In the genomic region with DNA sequence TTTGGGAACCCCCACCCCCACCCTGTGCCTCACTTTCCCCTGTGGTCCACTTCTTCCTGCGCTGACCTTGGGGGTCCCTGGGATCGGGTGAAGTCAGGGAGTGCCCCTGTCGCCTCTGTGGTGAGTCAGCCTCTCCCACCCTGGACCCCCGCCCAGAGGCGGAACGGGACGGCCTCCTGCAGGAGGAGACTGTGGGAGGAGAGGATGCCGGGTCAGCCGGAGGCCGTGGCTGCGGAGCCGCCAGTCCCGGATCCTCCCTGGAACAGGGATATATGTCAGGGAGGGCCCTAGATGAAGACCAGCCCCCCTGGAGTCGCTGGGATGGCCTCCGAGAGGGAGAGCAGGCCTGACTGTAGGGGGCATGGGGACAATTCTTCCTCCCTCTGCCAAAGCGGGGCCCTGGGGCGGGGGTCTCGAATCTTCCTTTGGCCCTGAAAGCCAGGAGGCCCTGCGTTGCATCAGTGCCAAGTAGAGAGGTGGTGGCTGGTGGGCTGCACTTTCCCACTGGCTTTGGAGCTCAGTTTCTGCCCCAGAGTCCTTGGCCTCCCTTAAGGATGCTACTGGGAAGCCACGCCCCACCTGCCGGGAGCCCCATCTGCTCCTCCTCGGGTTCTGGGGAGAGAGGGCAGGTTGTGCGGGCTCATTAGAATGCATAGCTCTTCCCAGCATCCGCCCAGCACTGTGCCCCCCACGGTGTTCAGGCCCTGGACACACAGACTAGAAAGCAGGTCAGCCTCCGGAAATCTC, we compare ENCODE assay signal across 8 cellular contexts. TPM values are rescaled to one million over a fixed set of nuclear protein-coding genes. Genes with fewer than 3 reads are reported as not detected.
A peak's percentile ranks its signal among the peaks of the same experiment; 100 is the strongest.
DNase-seq lines count a peak whose midpoint lies in the region; TF ChIP-seq lines count a peak whose summit lies in the region.

No MANE protein-coding gene starts in this region.

- no peak for TF ChIP-seq CTCF in neural crest cell (conservative IDR thresholded peaks at IDR 0.05)

- no peaks in the 10 kb centered on the region for H3K36me3 Mint-ChIP-seq in neural crest cell (ENCODE audit: low read depth)

- DNase-seq in Daoy (ENCODE audit: low read depth) (peak; percentile 76), fibroblast of gingiva (ENCODE audit: low read depth) (peak; percentile 65), neural crest cell (ENCODE audit: low read depth, low spot score) (peak; percentile 31), Kasumi-1 (lab: John Stamatoyannopoulos, UW) (no peak), NCI-H2107 (lab: John Stamatoyannopoulos, UW) (no peak)
- DNase-seq in stimulated activated CD4-positive, alpha-beta T cell treated with anti-CD3 and anti-CD28 coated beads, Interleukin-4, amount 100 ng/mL, for 1 hour, result no peak
- DNase-seq in activated CD4-positive, alpha-beta T cell treated with anti-CD3 and anti-CD28 coated beads, Interleukin-2, amount 50 U/mL, for 1 hour, result no peak

- peak overlapping the region; percentile 98 for H3K27ac Mint-ChIP-seq in neural crest cell (ENCODE audit: unreplicated experiment)

- H3K9me3 Mint-ChIP-seq in neural crest cell, result no peaks in the 10 kb centered on the region

- H3K27me3 Mint-ChIP-seq in neural crest cell (ENCODE audit: low read depth), result no peaks in the 10 kb centered on the region

- peaks cover 45% of the 10 kb centered on the region for H3K4me1 Mint-ChIP-seq in neural crest cell

- peak overlapping the region; percentile 90 for H3K4me3 Mint-ChIP-seq in neural crest cell

TF ChIP-seq in PFSK-1, 5 proteins besides CTCF, POLR2A, EP300 and RAD21:
- no peak for TF ChIP-seq TAF1 (IDR thresholded peaks at IDR 0.05; ENCODE audit: borderline replicate concordance, insufficient read depth, low read length)
- peak; percentile 56 for TF ChIP-seq POLR2AphosphoS5 (IDR thresholded peaks at IDR 0.05; ENCODE audit: low read depth, low read length)
- TF ChIP-seq FOXP2 (optimal IDR thresholded peaks at IDR 0.05; ENCODE audit: borderline replicate concordance, extremely low read depth, extremely low read length, insufficient read depth), result peak; percentile 12

RNA-seq across cellular contexts. Expression of a gene that starts 0.9 kb away (rescaled TPM):
- total RNA-seq in Daoy (2014; rRNA removed; shearing (Covaris generic)), result 7.5 and 9.8 TPM in 2 replicates
- 15.9 TPM for polyA plus RNA-seq in PFSK-1 (2012; ENCODE audit: insufficient read length, low read depth)
- 20.4 and 22.2 TPM in 2 replicates for total RNA-seq in neural crest cell

Comparison
In these comparisons a context has a peak if more than half of its experiments do, and no peak if none do; other contexts are left out.
1. DNase-seq: peak in Daoy (single experiment), fibroblast of gingiva (single experiment) and neural crest cell (single experiment); none in stimulated activated CD4-positive, alpha-beta T cell treated with anti-CD3 and anti-CD28 coated beads, Interleukin-4, amount 100 ng/mL, for 1 hour (single experiment), Kasumi-1 (0 of 2), activated CD4-positive, alpha-beta T cell treated with anti-CD3 and anti-CD28 coated beads, Interleukin-2, amount 50 U/mL, for 1 hour (single experiment) and NCI-H2107 (single experiment).